Comparison of ENCODE assay signal across 15 cellular contexts in genomic region chr15:98840010-98840409, GRCh38.
"Had no signal": no experiment of that assay in that cellular context is flagged by ENCODE, and none has a peak within 500 bp of the region (broad histone marks: within the 10 kb centered on the region; RNA-seq: fewer than 3 reads in every experiment).

No MANE protein-coding gene starts in this region.

- H3K36me3 ChIP-seq: brain microvascular endothelial cell, prostate gland, sigmoid colon, spleen, thoracic aorta, upper lobe of right lung had no signal

- H3K27ac ChIP-seq: brain microvascular endothelial cell, prostate gland, sigmoid colon, spleen, thoracic aorta, upper lobe of right lung had no signal

- DNase-seq: activated CD4-positive, alpha-beta T cell treated with anti-CD3 and anti-CD28 coated beads for 1 hour; activated CD4-positive, alpha-beta T cell treated with anti-CD3 and anti-CD28 coated beads, Interleukin-2, amount 50 U/mL, for 48 hours; brain microvascular endothelial cell; cerebellar nuclear complex; effector CD8-positive, alpha-beta T cell; foreskin fibroblast; naive thymus-derived CD8-positive, alpha-beta T cell; sigmoid colon; spleen; stimulated activated naive CD8-positive, alpha-beta T cell treated with anti-CD3 and anti-CD28 coated beads, Interleukin-15, amount 100 ng/mL, for 72 hours; upper lobe of right lung had no signal

- H3K27ac Mint-ChIP-seq: activated naive CD8-positive, alpha-beta T cell had no signal

- ATAC-seq: naive thymus-derived CD8-positive, alpha-beta T cell; stimulated activated naive CD8-positive, alpha-beta T cell treated with anti-CD3 and anti-CD28 coated beads, Interleukin-15, amount 100 ng/mL, for 72 hours; upper lobe of right lung had no signal

- H3K27me3 ChIP-seq: brain microvascular endothelial cell, sigmoid colon, spleen, upper lobe of right lung had no signal

- H3K4me1 ChIP-seq: prostate gland had no signal

- H3K4me3 Mint-ChIP-seq: activated naive CD8-positive, alpha-beta T cell; naive thymus-derived CD8-positive, alpha-beta T cell; stimulated activated naive CD8-positive, alpha-beta T cell treated with anti-CD3 and anti-CD28 coated beads, Interleukin-15, amount 100 ng/mL, for 72 hours had no signal

- H3K9me3 ChIP-seq: prostate gland, sigmoid colon, spleen, thoracic aorta, upper lobe of right lung had no signal

- H3K27me3 Mint-ChIP-seq: activated naive CD8-positive, alpha-beta T cell; naive thymus-derived CD8-positive, alpha-beta T cell; stimulated activated naive CD8-positive, alpha-beta T cell treated with anti-CD3 and anti-CD28 coated beads, Interleukin-15, amount 100 ng/mL, for 72 hours had no signal

- H3K4me3 ChIP-seq: lung, prostate gland, sigmoid colon, spleen, thoracic aorta, upper lobe of right lung had no signal
